In the genomic region with DNA sequence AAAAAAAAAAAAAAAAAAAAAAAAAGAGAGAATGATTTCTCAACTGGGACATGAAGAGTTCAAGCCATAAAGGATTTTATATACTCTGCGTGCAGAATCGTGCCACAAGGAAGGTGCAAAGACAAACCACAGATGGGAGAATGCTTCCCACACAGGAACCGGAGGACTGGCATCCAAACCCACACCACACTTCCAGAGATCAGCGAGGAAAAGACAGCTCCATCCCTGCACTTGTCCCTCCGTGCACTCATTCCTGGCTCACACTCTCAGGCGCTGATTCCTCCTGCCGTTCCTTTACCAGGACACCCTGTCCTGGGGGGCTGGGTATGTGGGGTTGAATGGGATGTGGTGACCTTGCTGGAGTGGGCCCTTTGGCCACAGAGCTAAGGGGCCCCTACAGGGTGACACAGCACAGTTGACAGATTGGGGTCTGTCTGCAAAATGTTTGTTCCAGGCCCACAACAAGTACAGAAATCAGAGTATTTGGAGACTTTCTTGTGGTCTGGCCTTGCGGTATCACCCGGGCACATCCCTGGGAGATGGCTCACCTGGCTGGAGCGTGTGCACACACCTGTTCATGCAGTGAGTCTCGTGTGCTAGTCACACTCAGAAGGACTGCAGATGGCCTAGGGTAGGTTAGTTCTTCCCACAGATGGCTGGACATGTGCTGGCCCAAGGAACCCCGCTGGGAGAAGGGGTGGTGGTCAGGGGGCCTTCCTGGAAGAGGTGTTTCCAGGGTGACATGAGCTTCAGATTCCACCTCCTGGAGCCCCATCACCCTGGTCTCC, we compare ENCODE assay signal across 16 cellular contexts. TPM values are rescaled to one million over a fixed set of nuclear protein-coding genes. Genes with fewer than 3 reads are reported as not detected.
"Had no signal": no experiment of that assay in that cellular context is flagged by ENCODE, and none has a peak within 500 bp of the region (broad histone marks: within the 10 kb centered on the region; RNA-seq: fewer than 3 reads in every experiment).

No MANE protein-coding gene starts in this region.

- H3K27ac ChIP-seq: brain microvascular endothelial cell, psoas muscle, right lobe of liver, testis had no signal

- H3K27ac Mint-ChIP-seq: activated CD4-positive, alpha-beta memory T cell treated with anti-CD3 and anti-CD28 coated beads for 36 hours; activated naive CD8-positive, alpha-beta T cell; dendritic cell treated with granulocyte-macrophage colony-stimulating factor and Interleukin-4, amounts not matched to agents 40 ng/mL and 50 ng/mL, for 4 days; natural killer cell; stimulated activated naive CD8-positive, alpha-beta T cell treated with anti-CD3 and anti-CD28 coated beads, Interleukin-15, Interleukin-2, amounts not matched to agents 100 ng/mL and 50 ng/mL, for 24 hours had no signal

- H3K4me1 Mint-ChIP-seq: natural killer cell had no signal

- H3K27me3 Mint-ChIP-seq: activated CD4-positive, alpha-beta memory T cell treated with anti-CD3 and anti-CD28 coated beads for 36 hours; dendritic cell treated with granulocyte-macrophage colony-stimulating factor and Interleukin-4, amounts not matched to agents 40 ng/mL and 50 ng/mL, for 4 days; stimulated activated naive CD8-positive, alpha-beta T cell treated with anti-CD3 and anti-CD28 coated beads, Interleukin-15, Interleukin-2, amounts not matched to agents 100 ng/mL and 50 ng/mL, for 24 hours had no signal

- H3K36me3 Mint-ChIP-seq: activated CD4-positive, alpha-beta memory T cell treated with anti-CD3 and anti-CD28 coated beads for 36 hours; activated naive CD8-positive, alpha-beta T cell; natural killer cell had no signal

- H3K36me3 ChIP-seq: brain microvascular endothelial cell, right lobe of liver had no signal

- DNase-seq: activated CD4-positive, alpha-beta memory T cell treated with anti-CD3 and anti-CD28 coated beads for 36 hours; activated gamma-delta T cell; activated T-cell treated with anti-CD3 and anti-CD28 coated beads, Interleukin-2, amount 50 U/mL, for 48 hours; brain microvascular endothelial cell; erythroblast; mucosa of descending colon; natural killer cell; right lobe of liver; stimulated activated CD4-positive, alpha-beta T cell treated with anti-CD3 and anti-CD28 coated beads, Interleukin-4, amount 100 ng/mL, for 1 hour; stimulated activated CD8-positive, alpha-beta memory T cell treated with anti-CD3 and anti-CD28 coated beads, Interleukin-4, amount 100 ng/mL, for 48 hours; testis had no signal

- H3K4me1 ChIP-seq: psoas muscle, right lobe of liver, testis had no signal

- H3K9me3 ChIP-seq: right lobe of liver, testis had no signal

- H3K4me3 ChIP-seq: lung, mucosa of descending colon, psoas muscle, right lobe of liver, testis had no signal

- H3K27me3 ChIP-seq: brain microvascular endothelial cell, right lobe of liver, testis had no signal

- H3K4me3 Mint-ChIP-seq: activated CD4-positive, alpha-beta memory T cell treated with anti-CD3 and anti-CD28 coated beads for 36 hours; activated naive CD8-positive, alpha-beta T cell; dendritic cell treated with granulocyte-macrophage colony-stimulating factor and Interleukin-4, amounts not matched to agents 40 ng/mL and 50 ng/mL, for 4 days; natural killer cell; stimulated activated naive CD8-positive, alpha-beta T cell treated with anti-CD3 and anti-CD28 coated beads, Interleukin-15, Interleukin-2, amounts not matched to agents 100 ng/mL and 50 ng/mL, for 24 hours had no signal

- H3K9me3 Mint-ChIP-seq: natural killer cell had no signal

RNA-seq across cellular contexts. Expression of gene GPR78, which starts 55.4 kb away (rescaled TPM):
- total RNA-seq: activated CD4-positive, alpha-beta memory T cell treated with anti-CD3 and anti-CD28 coated beads for 36 hours; natural killer cell; psoas muscle; right lobe of liver had no signal
- polyA plus RNA-seq: psoas muscle had no signal
